In the genomic region with DNA sequence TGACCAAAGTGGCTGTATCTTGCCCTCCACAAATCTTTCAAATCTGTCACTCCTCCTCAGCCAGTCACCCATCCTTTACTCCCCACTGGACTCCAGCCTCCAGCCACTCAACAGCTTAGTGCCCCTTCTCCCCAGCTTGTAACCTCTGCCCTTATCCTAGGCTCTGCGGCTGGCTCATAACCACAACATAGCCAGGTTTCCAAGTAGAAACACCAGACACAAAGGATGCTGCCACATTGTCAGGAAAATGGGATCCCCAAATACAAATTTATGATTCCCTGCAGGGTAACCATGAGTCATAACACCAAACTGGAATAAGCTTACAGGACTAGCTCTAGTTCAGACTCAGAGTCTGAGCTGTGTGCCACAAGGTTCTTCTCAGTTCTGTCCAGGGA, we compare ENCODE assay signal across 18 cellular contexts. TPM values are rescaled to one million over a fixed set of nuclear protein-coding genes. Genes with fewer than 3 reads are reported as not detected.
DNase-seq lines count a peak whose midpoint lies in the region; ATAC-seq, FAIRE-seq and TF ChIP-seq lines count a peak whose summit lies in the region.
"Had no signal": no experiment of that assay in that cellular context is flagged by ENCODE, and none has a peak within 500 bp of the region (broad histone marks: within the 10 kb centered on the region; RNA-seq: fewer than 3 reads in every experiment).

No MANE protein-coding gene starts in this region.

- no peaks in the 10 kb centered on the region for H3K27me3 Mint-ChIP-seq in Calu3 (ENCODE audit: unreplicated experiment)
- no peaks in the 10 kb centered on the region for H3K27me3 Mint-ChIP-seq in activated T-helper 1 cell treated with anti-CD3 and anti-CD28 coated beads, Interleukin-12 subunit alpha, Interleukin-12 subunit beta, Interleukin-2, Interleukin-4 antibody, amounts not matched to agents 30 ng/mL and 10 ng/mL and 1 ng/mL, durations not matched to agents 14 hours and 24 hours and 36 hours (ENCODE audit: insufficient read depth)

- H2AFZ ChIP-seq in PC-3 (ENCODE audit: low read length) (no peak overlapping the region), neuronal stem cell (ENCODE audit: low read length) (peak overlapping the region; percentile 72)

- H3K4ac ChIP-seq in neuronal stem cell (ENCODE audit: low read length) = no peak overlapping the region

- H3K9me3 ChIP-seq in PC-3 (ENCODE audit: low read length) (no peaks in the 10 kb centered on the region), neuronal stem cell (replicated peaks in 1 of 2; ENCODE audit: control insufficient read depth in 2 of 2, insufficient read depth in 1 of 2, low read depth in 1 of 2, low read length in 2 of 2) (no peaks in the 10 kb centered on the region)
- H3K9me3 ChIP-seq: pancreas had no signal

- H3K4me2 ChIP-seq in PC-3 (ENCODE audit: low read length) = no peak overlapping the region
- H3K4me2 ChIP-seq in neuronal stem cell (ENCODE audit: insufficient read depth, low read length, poor library complexity, severe bottlenecking) = no peak overlapping the region

- H3K9me3 Mint-ChIP-seq in Calu3 (ENCODE audit: low read depth, unreplicated experiment) = no peaks in the 10 kb centered on the region
- no peaks in the 10 kb centered on the region for H3K9me3 Mint-ChIP-seq in activated T-helper 1 cell treated with anti-CD3 and anti-CD28 coated beads, Interleukin-12 subunit alpha, Interleukin-12 subunit beta, Interleukin-2, Interleukin-4 antibody, amounts not matched to agents 30 ng/mL and 10 ng/mL and 1 ng/mL, durations not matched to agents 14 hours and 24 hours and 36 hours
- H3K9me3 Mint-ChIP-seq: activated naive CD4-positive, alpha-beta T cell treated with anti-CD3 and anti-CD28 coated beads for 36 hours had no signal

- H3K36me3 Mint-ChIP-seq in Calu3 (ENCODE audit: insufficient read depth, unreplicated experiment) = no peaks in the 10 kb centered on the region
- H3K36me3 Mint-ChIP-seq in activated T-helper 1 cell treated with anti-CD3 and anti-CD28 coated beads, Interleukin-12 subunit alpha, Interleukin-12 subunit beta, Interleukin-2, Interleukin-4 antibody, amounts not matched to agents 30 ng/mL and 10 ng/mL and 1 ng/mL, durations not matched to agents 14 hours and 24 hours and 36 hours (ENCODE audit: low read depth) = no peaks in the 10 kb centered on the region

- H3K14ac ChIP-seq in neuronal stem cell (ENCODE audit: low read length) = no peak overlapping the region

- no peak for FAIRE-seq in frontal cortex (lab: Jason Lieb, UNC)
- FAIRE-seq: pancreas had no signal

- no peak overlapping the region for H2AK5ac ChIP-seq in neuronal stem cell (ENCODE audit: low read depth, low read length)

- no CpG with 5 or more reads among the region's 1 CpG for WGBS in neuronal stem cell (ENCODE audit: extremely low coverage in 2 of 2, insufficient read length in 2 of 2, insufficient replicate concordance in 1 of 2), 2 donors

- H3F3A ChIP-seq in PC-3 (ENCODE audit: low read length, unreplicated experiment) = no peaks in the 10 kb centered on the region

- H2BK12ac ChIP-seq in neuronal stem cell (ENCODE audit: low read length) = no peak overlapping the region

- H3K9ac ChIP-seq in PC-3 (ENCODE audit: low read length) (no peak overlapping the region), neuronal stem cell (ENCODE audit: low read depth, low read length, poor library complexity) (no peak overlapping the region)

- POLR2A ChIA-PET in PC-3 (lab: Charles Lee; ENCODE audit: unreplicated experiment) = interaction anchor here (0.5 to 0.6 kb wide), 2 partner anchors 64 to 138 kb away, joined by 3 to 12 read pairs; no protein-coding TSS in a partner anchor

- no TSS peak for BruUV-seq in Calu3 (replicated peaks; lab: Mats Ljungman, UMichigan)
- BruUV-seq in PC-3 (replicated peaks; lab: Mats Ljungman, UMichigan) = no TSS peak

- no peak overlapping the region for H4K8ac ChIP-seq in neuronal stem cell (ENCODE audit: low read depth, low read length)

- H3K4me1 Mint-ChIP-seq in Calu3 (ENCODE audit: low read depth, unreplicated experiment) = peaks cover 12% of the 10 kb centered on the region
- no peaks in the 10 kb centered on the region for H3K4me1 Mint-ChIP-seq in activated T-helper 1 cell treated with anti-CD3 and anti-CD28 coated beads, Interleukin-12 subunit alpha, Interleukin-12 subunit beta, Interleukin-2, Interleukin-4 antibody, amounts not matched to agents 30 ng/mL and 10 ng/mL and 1 ng/mL, durations not matched to agents 14 hours and 24 hours and 36 hours (ENCODE audit: low read depth)

- peak; percentile 68; the same call in 1 of the 2 replicates for ATAC-seq in PC-3
- ATAC-seq: activated CD8-positive, alpha-beta T cell treated with anti-CD3 and anti-CD28 coated beads, Interleukin-2, amount 10 ng/mL, durations not matched to agents 7 days and 5 days had no signal

- H4K20me1 ChIP-seq in PC-3 (ENCODE audit: low read length) = no peaks in the 10 kb centered on the region

- no peak overlapping the region for H2BK5ac ChIP-seq in neuronal stem cell (ENCODE audit: low read length)

- TF ChIP-seq CTCF in Calu3 (IDR thresholded peaks at IDR 0.05; ENCODE audit: unreplicated experiment) (no peak), PC-3 (conservative IDR thresholded peaks at IDR 0.05; ENCODE audit: low read depth, low read length) (no peak), epithelial cell of esophagus (IDR thresholded peaks at IDR 0.05; ENCODE audit: insufficient read depth, low read depth, low read length, missing control alignments) (no peak)

- H3K4me1 ChIP-seq in PC-3 (ENCODE audit: insufficient read depth, low read length) = 0 out of 2 replicates have a peak, but pooled peaks cover 4% of the 10 kb centered on the region
- H3K4me1 ChIP-seq in neuronal stem cell (ENCODE audit: control insufficient read depth in 2 of 2, insufficient read depth in 1 of 2, low read depth in 1 of 2, low read length in 2 of 2) = peaks cover 0 to 2% of the 10 kb centered on the region in 2 donors

- CTCF ChIA-PET in Calu3 (lab: Charles Lee) = interaction anchor here (0.6 to 1.0 kb wide), 4 partner anchors 19 to 73 kb away, joined by 3 to 4 read pairs (median 3); no protein-coding TSS in a partner anchor
- CTCF ChIA-PET in PC-3 (lab: Charles Lee) = interaction anchor here (0.8 to 1.0 kb wide), 2 partner anchors 71 to 128 kb away, joined by 3 read pairs; no protein-coding TSS in a partner anchor

- no peak overlapping the region for H2BK120ac ChIP-seq in neuronal stem cell (ENCODE audit: low read depth, low read length)

- H2BK15ac ChIP-seq in neuronal stem cell (ENCODE audit: low read length) = no peak overlapping the region

- no peaks in the 10 kb centered on the region for H3K9me2 ChIP-seq in PC-3 (replicated peaks; ENCODE audit: low read length)

- H3K27me3 ChIP-seq in PC-3 (ENCODE audit: low read length) = no peaks in the 10 kb centered on the region
- H3K27me3 ChIP-seq in neuronal stem cell (ENCODE audit: control insufficient read depth in 3 of 3, insufficient read depth in 3 of 3, low read depth in 1 of 3, low read length in 3 of 3) = no peaks in the 10 kb centered on the region
- H3K27me3 ChIP-seq: pancreas had no signal

- H3K4me3 Mint-ChIP-seq in Calu3 (ENCODE audit: low read depth, unreplicated experiment) = no peak overlapping the region
- no peak overlapping the region for H3K4me3 Mint-ChIP-seq in activated T-helper 1 cell treated with anti-CD3 and anti-CD28 coated beads, Interleukin-12 subunit alpha, Interleukin-12 subunit beta, Interleukin-2, Interleukin-4 antibody, amounts not matched to agents 30 ng/mL and 10 ng/mL and 1 ng/mL, durations not matched to agents 14 hours and 24 hours and 36 hours
- H3K4me3 Mint-ChIP-seq: activated CD8-positive, alpha-beta T cell treated with anti-CD3 and anti-CD28 coated beads, Interleukin-2, amount 10 ng/mL, durations not matched to agents 7 days and 5 days; activated naive CD4-positive, alpha-beta T cell treated with anti-CD3 and anti-CD28 coated beads for 36 hours had no signal

- H3K4me3 ChIP-seq in PC-3 (ENCODE audit: low read length) = no peak overlapping the region
- H3K4me3 ChIP-seq in epithelial cell of esophagus (ENCODE audit: low read length) = no peak overlapping the region
- H3K4me3 ChIP-seq in neuronal stem cell (ENCODE audit: low read length in 2 of 2) = no peak overlapping the region
- H3K4me3 ChIP-seq: coronary artery, pancreas had no signal

- no peak overlapping the region for H3K23ac ChIP-seq in neuronal stem cell (ENCODE audit: low read depth, low read length, poor library complexity)

- H3K79me2 ChIP-seq in PC-3 (ENCODE audit: low read length) = no peaks in the 10 kb centered on the region

- peak overlapping the region; percentile 12 for H3K27ac Mint-ChIP-seq in Calu3 (ENCODE audit: unreplicated experiment)
- no peak overlapping the region for H3K27ac Mint-ChIP-seq in activated T-helper 1 cell treated with anti-CD3 and anti-CD28 coated beads, Interleukin-12 subunit alpha, Interleukin-12 subunit beta, Interleukin-2, Interleukin-4 antibody, amounts not matched to agents 30 ng/mL and 10 ng/mL and 1 ng/mL, durations not matched to agents 14 hours and 24 hours and 36 hours
- H3K27ac Mint-ChIP-seq: activated CD8-positive, alpha-beta T cell treated with anti-CD3 and anti-CD28 coated beads, Interleukin-2, amount 10 ng/mL, durations not matched to agents 7 days and 5 days; activated naive CD4-positive, alpha-beta T cell treated with anti-CD3 and anti-CD28 coated beads for 36 hours had no signal

- intact Hi-C loops in Calu3 (cut with micrococcal nuclease; ENCODE audit: unreplicated experiment) = no loop called here
- intact Hi-C loops in PC-3 (cut with micrococcal nuclease) = no loop called here
- intact Hi-C loops in activated T-helper 1 cell treated with anti-CD3 and anti-CD28 coated beads, Interleukin-12 subunit alpha, Interleukin-12 subunit beta, Interleukin-2, Interleukin-4 antibody, amounts not matched to agents 30 ng/mL and 10 ng/mL and 1 ng/mL, durations not matched to agents 14 hours and 24 hours and 36 hours (cut with micrococcal nuclease) = no loop called here

- DNase-seq in Calu3 = no peak
- DNase-seq in PC-3 = peak; percentile 45
- peak; percentile 22 for DNase-seq in epithelial cell of esophagus (ENCODE audit: low read depth)
- DNase-seq in neuronal stem cell (ENCODE audit: low spot score) = no peak
- no peak for DNase-seq in activated gamma-delta T cell treated with Interleukin-2 at 50 U/mL for 16 hours
- DNase-seq in frontal cortex (ENCODE audit: low spot score in 2 of 2) = no peak
- DNase-seq in NCI-H526 (lab: John Stamatoyannopoulos, UW) = no peak
- DNase-seq in activated T-helper 1 cell treated with anti-CD3 and anti-CD28 coated beads, Interleukin-12 subunit alpha, Interleukin-12 subunit beta, Interleukin-2, Interleukin-4 antibody, amounts not matched to agents 30 ng/mL and 10 ng/mL and 1 ng/mL, durations not matched to agents 14 hours and 24 hours and 36 hours (ENCODE audit: low spot score) = no peak
- DNase-seq: activated CD8-positive, alpha-beta T cell treated with anti-CD3 and anti-CD28 coated beads, Interleukin-2, amount 10 ng/mL, durations not matched to agents 7 days and 5 days; activated naive CD4-positive, alpha-beta T cell treated with anti-CD3 and anti-CD28 coated beads for 36 hours; C1 segment of cervical spinal cord; GF-D8; MM.1S; NCI-H2171; pancreas; stimulated activated CD4-positive, alpha-beta T cell treated with anti-CD3 and anti-CD28 coated beads, Interleukin-1b, Interleukin-23, amount 100 ng/mL, for 48 hours; T-helper 2 cell had no signal

- no peak overlapping the region for H3K27ac ChIP-seq in PC-3 (ENCODE audit: low read length)
- no peak overlapping the region for H3K27ac ChIP-seq in neuronal stem cell (replicated peaks; ENCODE audit: low read length)

- H3K36me3 ChIP-seq in PC-3 (ENCODE audit: low read depth, low read length) = no peaks in the 10 kb centered on the region
- H3K36me3 ChIP-seq in neuronal stem cell (replicated peaks in 1 of 2; ENCODE audit: control insufficient read depth in 2 of 2, insufficient read depth in 2 of 2, low read length in 2 of 2) = no peaks in the 10 kb centered on the region
- H3K36me3 ChIP-seq: pancreas had no signal

- H3K18ac ChIP-seq in neuronal stem cell (ENCODE audit: low read length) = no peak overlapping the region

- H4K91ac ChIP-seq in neuronal stem cell (ENCODE audit: low read depth, low read length, poor library complexity) = no peak overlapping the region

- no peaks in the 10 kb centered on the region for H3K79me1 ChIP-seq in neuronal stem cell (ENCODE audit: low read depth, low read length)

RNA-seq across cellular contexts. Expression of a gene that starts 15.1 kb away (rescaled TPM):
- total RNA-seq in Calu3 (2022) (76.5 and 83.3 TPM in 2 replicates), PC-3 (2014; rRNA removed) (126 and 146 TPM in 2 replicates), frontal cortex (28.9 TPM)
- 157 TPM for polyA plus RNA-seq in neuronal stem cell (2013, experiment 1 of 2)
- 152 TPM for polyA plus RNA-seq in neuronal stem cell (2013, experiment 2 of 2)
- total RNA-seq in activated T-helper 1 cell treated with anti-CD3 and anti-CD28 coated beads, Interleukin-12 subunit alpha, Interleukin-12 subunit beta, Interleukin-2, Interleukin-4 antibody, amounts not matched to agents 30 ng/mL and 10 ng/mL and 1 ng/mL, durations not matched to agents 14 hours and 24 hours and 36 hours = 125 and 127 TPM in 2 replicates

RNA-seq across cellular contexts. Expression of a gene that starts 33.6 kb away (rescaled TPM):
- total RNA-seq in Calu3 (2022) (8.7 and 10.2 TPM in 2 replicates), PC-3 (2014; rRNA removed) (not detected in 2 replicates), frontal cortex (2.0 TPM)
- polyA plus RNA-seq in neuronal stem cell (2013, experiment 1 of 2) = 0.60 TPM
- 0.48 TPM for polyA plus RNA-seq in neuronal stem cell (2013, experiment 2 of 2)
- total RNA-seq in activated T-helper 1 cell treated with anti-CD3 and anti-CD28 coated beads, Interleukin-12 subunit alpha, Interleukin-12 subunit beta, Interleukin-2, Interleukin-4 antibody, amounts not matched to agents 30 ng/mL and 10 ng/mL and 1 ng/mL, durations not matched to agents 14 hours and 24 hours and 36 hours = 0.61 TPM in 1 of 2 replicates, not detected in the other

RNA-seq across cellular contexts. Expression of a gene that starts 48.1 kb away (rescaled TPM):
- total RNA-seq in Calu3 (2022) (110 and 111 TPM in 2 replicates), PC-3 (2014; rRNA removed) (114 and 180 TPM in 2 replicates), frontal cortex (13.9 TPM)
- 193 TPM for polyA plus RNA-seq in neuronal stem cell (2013, experiment 1 of 2)
- polyA plus RNA-seq in neuronal stem cell (2013, experiment 2 of 2) = 197 TPM
- total RNA-seq in activated T-helper 1 cell treated with anti-CD3 and anti-CD28 coated beads, Interleukin-12 subunit alpha, Interleukin-12 subunit beta, Interleukin-2, Interleukin-4 antibody, amounts not matched to agents 30 ng/mL and 10 ng/mL and 1 ng/mL, durations not matched to agents 14 hours and 24 hours and 36 hours = 187 and 196 TPM in 2 replicates

RNA-seq across cellular contexts. Expression of a gene that starts 54.8 kb away (rescaled TPM):
- total RNA-seq in Calu3 (2022) (7.8 and 10.5 TPM in 2 replicates), PC-3 (2014; rRNA removed) (80.4 and 85.0 TPM in 2 replicates), frontal cortex (6.9 TPM)
- 34.0 TPM for polyA plus RNA-seq in neuronal stem cell (2013, experiment 1 of 2)
- polyA plus RNA-seq in neuronal stem cell (2013, experiment 2 of 2) = 34.3 TPM
- total RNA-seq in activated T-helper 1 cell treated with anti-CD3 and anti-CD28 coated beads, Interleukin-12 subunit alpha, Interleukin-12 subunit beta, Interleukin-2, Interleukin-4 antibody, amounts not matched to agents 30 ng/mL and 10 ng/mL and 1 ng/mL, durations not matched to agents 14 hours and 24 hours and 36 hours = 1.5 and 2.6 TPM in 2 replicates

Comparison
In these comparisons a context has a peak if more than half of its experiments do, and no peak if none do; other contexts are left out.
1. DNase-seq: peak in PC-3 (single experiment) and epithelial cell of esophagus (single experiment); none in Calu3 (single experiment), neuronal stem cell (single experiment), activated gamma-delta T cell treated with Interleukin-2 at 50 U/mL for 16 hours (single experiment), frontal cortex (0 of 2), NCI-H526 (0 of 2) and activated T-helper 1 cell treated with anti-CD3 and anti-CD28 coated beads, Interleukin-12 subunit alpha, Interleukin-12 subunit beta, Interleukin-2, Interleukin-4 antibody, amounts not matched to agents 30 ng/mL and 10 ng/mL and 1 ng/mL, durations not matched to agents 14 hours and 24 hours and 36 hours (single experiment).